Comparison of ENCODE assay signal across 12 cellular contexts in genomic region chr16:56634715-56635440, GRCh38. TPM values are rescaled to one million over a fixed set of nuclear protein-coding genes. Genes with fewer than 3 reads are reported as not detected.
DNase-seq lines count a peak whose midpoint lies in the region; ATAC-seq and TF ChIP-seq lines count a peak whose summit lies in the region.
"Had no signal": no experiment of that assay in that cellular context is flagged by ENCODE, and none has a peak within 500 bp of the region (broad histone marks: within the 10 kb centered on the region; RNA-seq: fewer than 3 reads in every experiment).

No MANE protein-coding gene starts in this region.

- no peak overlapping the region for H3K27ac Mint-ChIP-seq in CD4-positive, alpha-beta T cell
- H3K27ac Mint-ChIP-seq in IgD-negative memory B cell: no peak overlapping the region
- H3K27ac Mint-ChIP-seq in nephron: no peak overlapping the region

- no peaks in the 10 kb centered on the region for H3K4me1 ChIP-seq in SJCRH30

- no peak for ATAC-seq in CD4-positive, alpha-beta T cell (ENCODE audit: poor library complexity)
- ATAC-seq in GM19035 (IDR thresholded peaks at IDR 0.05; ENCODE audit: unreplicated experiment) (no peak), HG03457 (IDR thresholded peaks at IDR 0.05; ENCODE audit: unreplicated experiment) (no peak)
- ATAC-seq: heart left ventricle had no signal

- H3K36me3 Mint-ChIP-seq in CD4-positive, alpha-beta T cell (ENCODE audit: low read depth): no peaks in the 10 kb centered on the region
- H3K36me3 Mint-ChIP-seq in IgD-negative memory B cell (no peaks in the 10 kb centered on the region), nephron (ENCODE audit: low read depth) (no peaks in the 10 kb centered on the region)

- H3K9me3 ChIP-seq in CD4-positive, alpha-beta T cell (ENCODE audit: control insufficient read depth, low read length): no peaks in the 10 kb centered on the region
- no peaks in the 10 kb centered on the region for H3K9me3 ChIP-seq in SJCRH30 (replicated peaks)
- H3K9me3 ChIP-seq: heart left ventricle had no signal

- peak overlapping the region; percentile 74 for H3K4me3 Mint-ChIP-seq in CD4-positive, alpha-beta T cell
- peak overlapping the region in 3 of 4 donors; percentile 26 to 66 (median 65) for H3K4me3 Mint-ChIP-seq in IgD-negative memory B cell
- peak overlapping the region; percentile 23 to 69 (median 48) for H3K4me3 Mint-ChIP-seq in nephron

- intact Hi-C loops in CD4-positive, alpha-beta T cell (cut with DNase I, micrococcal nuclease): no loop called here

- DNase-seq in CD4-positive, alpha-beta T cell: no peak
- DNase-seq in coronary artery (ENCODE audit: low spot score) (no peak), SJCRH30 (no peak)
- no peak for DNase-seq in effector CD4-positive, alpha-beta T cell
- DNase-seq: NCI-H69; stimulated activated naive CD4-positive, alpha-beta T cell treated with Interleukin-2 at 50 U/mL for 16 hours had no signal

- TF ChIP-seq CTCF in CD4-positive, alpha-beta T cell (IDR thresholded peaks at IDR 0.05): no peak
- TF ChIP-seq CTCF in coronary artery (IDR thresholded peaks at IDR 0.05) (no peak), nephron (IDR thresholded peaks at IDR 0.05; ENCODE audit: unreplicated experiment in 3 of 3) (no peak)

- POLR2A ChIA-PET in CD4-positive, alpha-beta T cell (lab: Charles Lee): no interaction called here

- H3K9me3 Mint-ChIP-seq in CD4-positive, alpha-beta T cell: no peaks in the 10 kb centered on the region
- H3K9me3 Mint-ChIP-seq in IgD-negative memory B cell (no peaks in the 10 kb centered on the region), nephron (no peaks in the 10 kb centered on the region)

- H3K4me1 Mint-ChIP-seq in CD4-positive, alpha-beta T cell (ENCODE audit: low read depth): peaks cover 56% of the 10 kb centered on the region
- H3K4me1 Mint-ChIP-seq in IgD-negative memory B cell: peaks cover 11 to 25% (median 13%) of the 10 kb centered on the region in 3 donors
- H3K4me1 Mint-ChIP-seq in nephron: peaks cover 4% of the 10 kb centered on the region

- no peaks in the 10 kb centered on the region for H3K36me3 ChIP-seq in SJCRH30
- H3K36me3 ChIP-seq: heart left ventricle had no signal

- H3K4me3 ChIP-seq in coronary artery: peak overlapping the region; percentile 54
- no peak overlapping the region for H3K4me3 ChIP-seq in SJCRH30
- H3K4me3 ChIP-seq: SK-N-MC had no signal

- peaks cover 90% of the 10 kb centered on the region for H3K27me3 ChIP-seq in CD4-positive, alpha-beta T cell (ENCODE audit: control insufficient read depth, insufficient read depth, low read length)
- peaks cover 7% of the 10 kb centered on the region for H3K27me3 ChIP-seq in SJCRH30

- CTCF ChIA-PET in CD4-positive, alpha-beta T cell (lab: Charles Lee): no interaction called here

- no peak overlapping the region for H3K27ac ChIP-seq in CD4-positive, alpha-beta T cell (ENCODE audit: low read depth, low read length)
- H3K27ac ChIP-seq in coronary artery: peak overlapping the region in 1 of 2 donors; percentile 41
- no peak overlapping the region for H3K27ac ChIP-seq in SJCRH30
- H3K27ac ChIP-seq: heart left ventricle, SK-N-MC had no signal

- peaks cover 95% of the 10 kb centered on the region for H3K27me3 Mint-ChIP-seq in CD4-positive, alpha-beta T cell
- H3K27me3 Mint-ChIP-seq in IgD-negative memory B cell: peaks cover 77% of the 10 kb centered on the region
- peaks cover 100% of the 10 kb centered on the region for H3K27me3 Mint-ChIP-seq in nephron (ENCODE audit: low read depth)

RNA-seq across cellular contexts. Expression of gene MT1M, which starts 2.4 kb away (rescaled TPM):
- not detected for total RNA-seq in CD4-positive, alpha-beta T cell
- not detected for polyA plus RNA-seq in IgD-negative memory B cell
- total RNA-seq in SJCRH30 (2014; rRNA removed; shearing (Covaris generic)): not detected in 2 replicates

RNA-seq across cellular contexts. Expression of gene MT1A, which starts 3.6 kb away (rescaled TPM):
- total RNA-seq in CD4-positive, alpha-beta T cell: not detected
- not detected for polyA plus RNA-seq in IgD-negative memory B cell
- total RNA-seq in SJCRH30 (2014; rRNA removed; shearing (Covaris generic)): not detected in 2 replicates

RNA-seq across cellular contexts. Expression of gene MT1E, which starts 9.3 kb away (rescaled TPM):
- 1 to 10 TPM; 2.5 to 2.9 TPM for total RNA-seq in CD4-positive, alpha-beta T cell
- polyA plus RNA-seq in IgD-negative memory B cell: 0.49 TPM
- not detected in 2 replicates for total RNA-seq in SJCRH30 (2014; rRNA removed; shearing (Covaris generic))

RNA-seq across cellular contexts. Expression of gene MT1B, which starts 16.8 kb away (rescaled TPM):
- total RNA-seq in CD4-positive, alpha-beta T cell: not detected
- not detected for polyA plus RNA-seq in IgD-negative memory B cell
- total RNA-seq in SJCRH30 (2014; rRNA removed; shearing (Covaris generic)): not detected in 2 replicates
- total RNA-seq: heart left ventricle had no signal
- polyA plus RNA-seq: heart left ventricle had no signal

RNA-seq across cellular contexts. Expression of gene MT1F, which starts 22.9 kb away (rescaled TPM):
- 1 to 10 TPM; 2.3 to 2.7 TPM for total RNA-seq in CD4-positive, alpha-beta T cell
- 9.7 TPM for polyA plus RNA-seq in IgD-negative memory B cell
- total RNA-seq in SJCRH30 (2014; rRNA removed; shearing (Covaris generic)): not detected in 2 replicates
